1 cellular context compared by ENCODE assay signal in genomic region chr4:23876418-23877089, GRCh38.
TF ChIP-seq lines count a peak whose summit lies in the region.

No MANE protein-coding gene starts in this region.

TF ChIP-seq in HepG2, 621 proteins besides CTCF, POLR2A, EP300 and RAD21:
- TF ChIP-seq MTERF4 (CRISPR knock-in tag; IDR thresholded peaks at IDR 0.05), result no peak
- no peak for TF ChIP-seq SOX5 (CRISPR knock-in tag; IDR thresholded peaks at IDR 0.05; ENCODE audit: borderline replicate concordance)
- no peak for TF ChIP-seq ZNF598 (CRISPR knock-in tag; IDR thresholded peaks at IDR 0.05; ENCODE audit: borderline replicate concordance)
- 0 out of 2 replicates have a peak, but pooled peaks have one; percentile 36 for TF ChIP-seq ZBTB25 (CRISPR knock-in tag; IDR thresholded peaks at IDR 0.05)
- TF ChIP-seq ZNF263 (CRISPR knock-in tag; IDR thresholded peaks at IDR 0.05), result peak; percentile 79
- TF ChIP-seq ZNF512B (CRISPR knock-in tag; IDR thresholded peaks at IDR 0.05; ENCODE audit: borderline replicate concordance), result no peak
- no peak for TF ChIP-seq PHF21A (CRISPR knock-in tag; IDR thresholded peaks at IDR 0.05)
- no peak for TF ChIP-seq ZNF468 (CRISPR knock-in tag; IDR thresholded peaks at IDR 0.05)
- no peak for TF ChIP-seq TMF1 (CRISPR knock-in tag; IDR thresholded peaks at IDR 0.05; ENCODE audit: low read depth)
- 0 out of 2 replicates have a peak, but pooled peaks have one; percentile 21 for TF ChIP-seq ZNF362 (CRISPR knock-in tag; IDR thresholded peaks at IDR 0.05; ENCODE audit: borderline replicate concordance)
- TF ChIP-seq, protein P1, sequence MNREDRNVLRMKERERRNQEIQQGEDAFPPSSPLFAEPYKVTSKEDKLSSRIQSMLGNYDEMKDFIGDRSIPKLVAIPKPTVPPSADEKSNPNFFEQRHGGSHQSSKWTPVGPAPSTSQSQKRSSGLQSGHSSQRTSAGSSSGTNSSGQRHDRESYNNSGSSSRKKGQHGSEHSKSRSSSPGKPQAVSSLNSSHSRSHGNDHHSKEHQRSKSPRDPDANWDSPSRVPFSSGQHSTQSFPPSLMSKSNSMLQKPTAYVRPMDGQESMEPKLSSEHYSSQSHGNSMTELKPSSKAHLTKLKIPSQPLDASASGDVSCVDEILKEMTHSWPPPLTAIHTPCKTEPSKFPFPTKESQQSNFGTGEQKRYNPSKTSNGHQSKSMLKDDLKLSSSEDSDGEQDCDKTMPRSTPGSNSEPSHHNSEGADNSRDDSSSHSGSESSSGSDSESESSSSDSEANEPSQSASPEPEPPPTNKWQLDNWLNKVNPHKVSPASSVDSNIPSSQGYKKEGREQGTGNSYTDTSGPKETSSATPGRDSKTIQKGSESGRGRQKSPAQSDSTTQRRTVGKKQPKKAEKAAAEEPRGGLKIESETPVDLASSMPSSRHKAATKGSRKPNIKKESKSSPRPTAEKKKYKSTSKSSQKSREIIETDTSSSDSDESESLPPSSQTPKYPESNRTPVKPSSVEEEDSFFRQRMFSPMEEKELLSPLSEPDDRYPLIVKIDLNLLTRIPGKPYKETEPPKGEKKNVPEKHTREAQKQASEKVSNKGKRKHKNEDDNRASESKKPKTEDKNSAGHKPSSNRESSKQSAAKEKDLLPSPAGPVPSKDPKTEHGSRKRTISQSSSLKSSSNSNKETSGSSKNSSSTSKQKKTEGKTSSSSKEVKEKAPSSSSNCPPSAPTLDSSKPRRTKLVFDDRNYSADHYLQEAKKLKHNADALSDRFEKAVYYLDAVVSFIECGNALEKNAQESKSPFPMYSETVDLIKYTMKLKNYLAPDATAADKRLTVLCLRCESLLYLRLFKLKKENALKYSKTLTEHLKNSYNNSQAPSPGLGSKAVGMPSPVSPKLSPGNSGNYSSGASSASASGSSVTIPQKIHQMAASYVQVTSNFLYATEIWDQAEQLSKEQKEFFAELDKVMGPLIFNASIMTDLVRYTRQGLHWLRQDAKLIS (CRISPR knock-in tag; IDR thresholded peaks at IDR 0.05), result no peak
